20 cellular contexts compared by ENCODE assay signal in genomic region chr3:111769110-111769509, GRCh38.
A peak's percentile ranks its signal among the peaks of the same experiment; 100 is the strongest.
DNase-seq lines count a peak whose midpoint lies in the region; ATAC-seq, FAIRE-seq and TF ChIP-seq lines count a peak whose summit lies in the region.
"Had no signal": no experiment of that assay in that cellular context is flagged by ENCODE, and none has a peak within 500 bp of the region (broad histone marks: within the 10 kb centered on the region; RNA-seq: fewer than 3 reads in every experiment).

No MANE protein-coding gene starts in this region.

- DNase-seq in SK-N-SH, result no peak
- no peak for DNase-seq in foreskin keratinocyte
- DNase-seq in mucosa of gallbladder (ENCODE audit: low spot score), result peak; percentile 18
- DNase-seq in tibial artery, result no peak
- no peak for DNase-seq in AG08396 (ENCODE audit: low spot score)
- DNase-seq in RCC 7860 (ENCODE audit: low spot score), result no peak
- no peak for DNase-seq in T-helper 17 cell
- no peak for DNase-seq in T-helper 2 cell
- DNase-seq: activated CD4-positive, alpha-beta T cell treated with anti-CD3 and anti-CD28 coated beads for 1 hour; activated CD8-positive, alpha-beta memory T cell treated with anti-CD3 and anti-CD28 coated beads, Interleukin-2, amount 50 U/mL, for 48 hours; activated naive CD4-positive, alpha-beta T cell treated with anti-CD3 and anti-CD28 coated beads, Interleukin-2, amount 50 U/mL, for 16 hours; AML-193; naive B cell; NCI-H2029; NCI-H526 treated with DMSO at 0.1 percent for 48 hours; stimulated activated CD4-positive, alpha-beta T cell treated with anti-CD3 and anti-CD28 coated beads, Interleukin-2, amount 100 ng/mL, for 24 hours had no signal

- H3K4me3 ChIP-seq in SK-N-SH (ENCODE audit: low read depth in 2 of 2, low read length in 1 of 2) (no peak overlapping the region), tibial artery (no peak overlapping the region)
- H3K4me3 ChIP-seq: cardiac muscle cell had no signal

- no peaks in the 10 kb centered on the region for H3K4me1 Mint-ChIP-seq in T-helper 17 cell
- H3K4me1 Mint-ChIP-seq: naive B cell had no signal

- H3K27ac ChIP-seq in SK-N-SH (ENCODE audit: low read depth in 2 of 2, low read length in 1 of 2), result peak overlapping the region in 1 of 2 experiments; percentile 86; a peak in 3 of 4 replicates
- peak overlapping the region; percentile 16 for H3K27ac ChIP-seq in foreskin keratinocyte
- peak overlapping the region; percentile 75 to 81 for H3K27ac ChIP-seq in tibial artery
- H3K27ac ChIP-seq: cardiac muscle cell had no signal

- H3K9ac ChIP-seq in SK-N-SH, result no peak overlapping the region

- peaks cover 21% of the 10 kb centered on the region for H3F3A ChIP-seq in SK-N-SH (replicated peaks; ENCODE audit: insufficient read depth)

- H3K4me1 ChIP-seq in SK-N-SH (ENCODE audit: control insufficient read depth in 1 of 2, insufficient read depth in 2 of 2, low read depth in 1 of 2, low read length in 1 of 2) (peaks cover 0 to 30% of the 10 kb centered on the region in 2 experiments; a peak in 3 of 4 replicates), foreskin keratinocyte (peaks cover 17% of the 10 kb centered on the region), tibial artery (peaks cover 0 to 68% (median 37%) of the 10 kb centered on the region in 4 donors)

- no peaks in the 10 kb centered on the region for H3K27me3 ChIP-seq in SK-N-SH (ENCODE audit: insufficient read depth)
- H3K27me3 ChIP-seq in foreskin keratinocyte, result no peaks in the 10 kb centered on the region
- H3K27me3 ChIP-seq in tibial artery, result no peaks in the 10 kb centered on the region
- H3K27me3 ChIP-seq: cardiac muscle cell had no signal

- POLR2A ChIA-PET in SK-N-SH (lab: Yijun Ruan, JAX), result no interaction called here

- no peak for TF ChIP-seq RAD21 in SK-N-SH (IDR thresholded peaks at IDR 0.05; ENCODE audit: low read length)

- peak overlapping the region; percentile 59 for H3K4me2 ChIP-seq in SK-N-SH

- H3K9me3 ChIP-seq in SK-N-SH, result no peaks in the 10 kb centered on the region
- no peaks in the 10 kb centered on the region for H3K9me3 ChIP-seq in tibial artery
- H3K9me3 ChIP-seq in T-helper 17 cell (ENCODE audit: control insufficient read depth, low read length, poor library complexity, severe bottlenecking), result no peaks in the 10 kb centered on the region

- H3K27ac Mint-ChIP-seq in T-helper 17 cell, result no peak overlapping the region
- H3K27ac Mint-ChIP-seq: naive B cell; T-helper 2 cell treated with Interferon-gamma antibody and Interleukin-4, amounts not matched to agents 5 μg/mL and 100 μg/mL, for 36 hours had no signal

- no peaks in the 10 kb centered on the region for H3K79me2 ChIP-seq in SK-N-SH (ENCODE audit: insufficient read depth)

- H2AFZ ChIP-seq in SK-N-SH (ENCODE audit: low read depth), result peak overlapping the region; percentile 33

- no peaks in the 10 kb centered on the region for H3K27me3 Mint-ChIP-seq in T-helper 17 cell
- H3K27me3 Mint-ChIP-seq: naive B cell, type B pancreatic cell had no signal

- H3K9me2 ChIP-seq in SK-N-SH, result no peaks in the 10 kb centered on the region

- intact Hi-C loops in tibial artery (cut with DNase I; ENCODE audit: low total_unique reads), result no loop called here

- no peaks in the 10 kb centered on the region for H4K20me1 ChIP-seq in SK-N-SH (ENCODE audit: insufficient read depth)

- no peak overlapping the region for H3K4me3 Mint-ChIP-seq in T-helper 17 cell
- H3K4me3 Mint-ChIP-seq: naive B cell; T-helper 2 cell treated with Interferon-gamma antibody and Interleukin-4, amounts not matched to agents 5 μg/mL and 100 μg/mL, for 36 hours; type B pancreatic cell had no signal

- no peak for FAIRE-seq in RCC 7860 (lab: Jason Lieb, UNC)
- FAIRE-seq: islet of Langerhans had no signal

- TF ChIP-seq EP300 in SK-N-SH (IDR thresholded peaks at IDR 0.05; ENCODE audit: borderline replicate concordance in 1 of 2, low read depth in 1 of 2, low read length in 1 of 2), result no peak

- TF ChIP-seq CTCF in SK-N-SH (IDR thresholded peaks at IDR 0.05) (no peak), foreskin keratinocyte (conservative IDR thresholded peaks at IDR 0.05) (no peak), tibial artery (IDR thresholded peaks at IDR 0.05) (peak; percentile 34 to 47)

- ATAC-seq in foreskin keratinocyte (no peak), T-helper 17 cell (no peak)

- CTCF ChIA-PET in SK-N-SH (lab: Yijun Ruan, JAX), result no interaction called here

- H3K36me3 Mint-ChIP-seq in T-helper 17 cell (ENCODE audit: low read depth), result no peaks in the 10 kb centered on the region
- H3K36me3 Mint-ChIP-seq: naive B cell, type B pancreatic cell had no signal

- H3K36me3 ChIP-seq in SK-N-SH (replicated peaks in 1 of 2; ENCODE audit: control insufficient read depth in 1 of 2, insufficient read depth in 2 of 2, low read length in 1 of 2) (no peaks in the 10 kb centered on the region), tibial artery (no peaks in the 10 kb centered on the region)
- H3K36me3 ChIP-seq: cardiac muscle cell had no signal

TF ChIP-seq in SK-N-SH, 30 proteins besides CTCF, POLR2A, EP300 and RAD21:
- TF ChIP-seq TAF1 (IDR thresholded peaks at IDR 0.05; ENCODE audit: borderline replicate concordance, low read depth, low read length) (no peak), ELF1 (IDR thresholded peaks at IDR 0.05) (no peak), TCF12 (IDR thresholded peaks at IDR 0.05) (no peak), PBX3 (IDR thresholded peaks at IDR 0.05) (no peak), FOXJ3 (CRISPR knock-in tag; IDR thresholded peaks at IDR 0.05) (no peak), YY1 (IDR thresholded peaks at IDR 0.05; ENCODE audit: low read depth) (no peak), MAX (IDR thresholded peaks at IDR 0.05; ENCODE audit: low read depth) (no peak), NRF1 (IDR thresholded peaks at IDR 0.05; ENCODE audit: low read depth, low read length) (no peak), MEF2A (IDR thresholded peaks at IDR 0.05; ENCODE audit: borderline replicate concordance, low read depth) (no peak), RXRA (IDR thresholded peaks at IDR 0.05; ENCODE audit: borderline replicate concordance, low read depth) (no peak), GABPA (IDR thresholded peaks at IDR 0.05; ENCODE audit: low read depth) (no peak), JUND (IDR thresholded peaks at IDR 0.05) (no peak), SMC3 (IDR thresholded peaks at IDR 0.05; ENCODE audit: low read depth, low read length) (no peak), GATA2 (CRISPR knock-in tag; IDR thresholded peaks at IDR 0.05) (no peak), CHD2 (IDR thresholded peaks at IDR 0.05; ENCODE audit: low read length, partially characterized antibody) (no peak), TEAD4 (IDR thresholded peaks at IDR 0.05; ENCODE audit: borderline replicate concordance, insufficient read depth) (no peak)

Comparison
In these comparisons a context has a peak if more than half of its experiments do, and no peak if none do; other contexts are left out.
1. CTCF ChIP-seq: peak in tibial artery (2 of 2); none in SK-N-SH (single experiment) and foreskin keratinocyte (single experiment).